In the genomic region with DNA sequence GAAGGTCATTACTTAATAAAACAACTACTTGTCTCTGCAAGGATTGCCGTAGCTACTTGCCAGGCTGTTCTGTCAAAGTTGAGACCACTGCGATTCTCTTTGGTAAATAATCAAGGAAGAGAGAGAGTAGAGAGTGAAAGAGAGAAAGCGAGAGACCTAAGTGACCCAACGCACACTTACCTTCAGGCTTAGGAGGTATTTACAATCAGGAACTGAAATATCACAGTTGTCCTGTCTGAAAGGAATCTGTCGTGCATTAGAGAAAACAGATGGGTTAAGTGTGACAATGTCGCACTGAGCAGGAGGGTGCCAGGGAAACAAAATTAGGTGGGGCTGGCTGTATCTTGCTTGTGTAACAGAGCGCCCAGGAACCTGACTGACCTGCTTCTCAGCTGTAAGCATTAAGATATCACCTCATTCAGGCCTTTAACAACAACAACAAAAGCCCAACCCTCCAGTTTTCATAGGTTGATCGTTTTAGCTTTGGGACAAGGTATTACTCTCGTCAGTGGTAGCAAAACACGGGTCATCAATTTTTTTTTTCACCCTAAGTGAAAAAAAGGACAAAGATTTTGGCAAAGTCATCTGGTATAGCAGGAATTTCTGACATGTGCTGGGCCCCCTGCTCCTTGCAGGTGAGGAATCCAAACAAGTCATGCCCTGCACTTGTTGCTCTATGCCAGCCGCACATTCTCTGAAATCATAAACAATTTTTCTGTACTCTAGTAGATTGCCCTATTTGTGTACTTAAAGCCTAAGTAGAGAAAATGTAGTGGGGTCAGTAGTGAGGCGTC, we compare ENCODE assay signal across 1 cellular context.
TF ChIP-seq lines count a peak whose summit lies in the region.

A gene with protein sequence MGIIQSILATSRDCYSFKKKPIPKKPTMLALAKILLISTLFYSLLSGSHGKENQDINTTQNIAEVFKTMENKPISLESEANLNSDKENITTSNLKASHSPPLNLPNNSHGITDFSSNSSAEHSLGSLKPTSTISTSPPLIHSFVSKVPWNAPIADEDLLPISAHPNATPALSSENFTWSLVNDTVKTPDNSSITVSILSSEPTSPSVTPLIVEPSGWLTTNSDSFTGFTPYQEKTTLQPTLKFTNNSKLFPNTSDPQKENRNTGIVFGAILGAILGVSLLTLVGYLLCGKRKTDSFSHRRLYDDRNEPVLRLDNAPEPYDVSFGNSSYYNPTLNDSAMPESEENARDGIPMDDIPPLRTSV (minus strand): TSS at position 403 of the 794 bp plus-strand sequence. CDS start 5,169 bp downstream, outside the sequence.

TF ChIP-seq in SK-N-SH treated with all-trans-retinoic acid at 6 μM for 48 hours, 23 proteins besides CTCF, POLR2A, EP300 and RAD21 (continued from another document):
- TF ChIP-seq, protein P1, sequence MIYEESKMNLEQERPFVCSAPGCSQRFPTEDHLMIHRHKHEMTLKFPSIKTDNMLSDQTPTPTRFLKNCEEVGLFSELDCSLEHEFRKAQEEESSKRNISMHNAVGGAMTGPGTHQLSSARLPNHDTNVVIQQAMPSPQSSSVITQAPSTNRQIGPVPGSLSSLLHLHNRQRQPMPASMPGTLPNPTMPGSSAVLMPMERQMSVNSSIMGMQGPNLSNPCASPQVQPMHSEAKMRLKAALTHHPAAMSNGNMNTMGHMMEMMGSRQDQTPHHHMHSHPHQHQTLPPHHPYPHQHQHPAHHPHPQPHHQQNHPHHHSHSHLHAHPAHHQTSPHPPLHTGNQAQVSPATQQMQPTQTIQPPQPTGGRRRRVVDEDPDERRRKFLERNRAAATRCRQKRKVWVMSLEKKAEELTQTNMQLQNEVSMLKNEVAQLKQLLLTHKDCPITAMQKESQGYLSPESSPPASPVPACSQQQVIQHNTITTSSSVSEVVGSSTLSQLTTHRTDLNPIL (CRISPR knock-in tag; IDR thresholded peaks at IDR 0.05; ENCODE audit: low read depth), result no peak
- TF ChIP-seq ZC3H10 (CRISPR knock-in tag; IDR thresholded peaks at IDR 0.05) (no peak), ZNF8 (CRISPR knock-in tag; IDR thresholded peaks at IDR 0.05) (no peak), ESRRG (CRISPR knock-in tag; IDR thresholded peaks at IDR 0.05) (no peak), ZNF70 (CRISPR knock-in tag; IDR thresholded peaks at IDR 0.05) (no peak), GLIS3 (CRISPR knock-in tag; IDR thresholded peaks at IDR 0.05) (no peak)
- TF ChIP-seq, protein P2, sequence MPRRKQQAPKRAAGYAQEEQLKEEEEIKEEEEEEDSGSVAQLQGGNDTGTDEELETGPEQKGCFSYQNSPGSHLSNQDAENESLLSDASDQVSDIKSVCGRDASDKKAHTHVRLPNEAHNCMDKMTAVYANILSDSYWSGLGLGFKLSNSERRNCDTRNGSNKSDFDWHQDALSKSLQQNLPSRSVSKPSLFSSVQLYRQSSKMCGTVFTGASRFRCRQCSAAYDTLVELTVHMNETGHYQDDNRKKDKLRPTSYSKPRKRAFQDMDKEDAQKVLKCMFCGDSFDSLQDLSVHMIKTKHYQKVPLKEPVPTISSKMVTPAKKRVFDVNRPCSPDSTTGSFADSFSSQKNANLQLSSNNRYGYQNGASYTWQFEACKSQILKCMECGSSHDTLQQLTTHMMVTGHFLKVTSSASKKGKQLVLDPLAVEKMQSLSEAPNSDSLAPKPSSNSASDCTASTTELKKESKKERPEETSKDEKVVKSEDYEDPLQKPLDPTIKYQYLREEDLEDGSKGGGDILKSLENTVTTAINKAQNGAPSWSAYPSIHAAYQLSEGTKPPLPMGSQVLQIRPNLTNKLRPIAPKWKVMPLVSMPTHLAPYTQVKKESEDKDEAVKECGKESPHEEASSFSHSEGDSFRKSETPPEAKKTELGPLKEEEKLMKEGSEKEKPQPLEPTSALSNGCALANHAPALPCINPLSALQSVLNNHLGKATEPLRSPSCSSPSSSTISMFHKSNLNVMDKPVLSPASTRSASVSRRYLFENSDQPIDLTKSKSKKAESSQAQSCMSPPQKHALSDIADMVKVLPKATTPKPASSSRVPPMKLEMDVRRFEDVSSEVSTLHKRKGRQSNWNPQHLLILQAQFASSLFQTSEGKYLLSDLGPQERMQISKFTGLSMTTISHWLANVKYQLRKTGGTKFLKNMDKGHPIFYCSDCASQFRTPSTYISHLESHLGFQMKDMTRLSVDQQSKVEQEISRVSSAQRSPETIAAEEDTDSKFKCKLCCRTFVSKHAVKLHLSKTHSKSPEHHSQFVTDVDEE (CRISPR knock-in tag; IDR thresholded peaks at IDR 0.05), result no peak
